In the genomic region with DNA sequence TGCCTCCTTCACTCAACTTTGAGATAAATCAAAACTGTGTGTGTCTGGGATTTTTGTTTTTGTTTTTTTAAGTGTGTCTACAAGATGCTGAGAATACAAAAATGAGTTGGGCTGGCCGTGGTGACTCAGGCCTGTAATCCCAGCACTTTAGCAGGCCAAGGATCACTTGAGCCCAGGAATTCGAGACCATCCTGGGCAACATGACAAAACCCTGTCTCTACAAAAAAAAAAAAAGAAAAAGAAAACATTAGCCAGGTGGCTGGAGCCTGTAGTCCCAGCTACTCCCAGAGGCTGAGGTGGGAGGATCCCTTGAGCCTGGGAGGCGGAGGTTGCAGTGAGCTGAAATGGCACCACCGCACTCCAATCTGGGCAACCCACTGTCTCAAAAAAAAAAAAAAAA, we compare ENCODE assay signal across 14 cellular contexts. TPM values are rescaled to one million over a fixed set of nuclear protein-coding genes. Genes with fewer than 3 reads are reported as not detected.
DNase-seq lines count a peak whose midpoint lies in the region; ATAC-seq and TF ChIP-seq lines count a peak whose summit lies in the region.
"Had no signal": no experiment of that assay in that cellular context is flagged by ENCODE, and none has a peak within 500 bp of the region (broad histone marks: within the 10 kb centered on the region; RNA-seq: fewer than 3 reads in every experiment).

No MANE protein-coding gene starts in this region.

- H3K4me3 ChIP-seq in GM23248 (no peak overlapping the region), PC-9 (no peak overlapping the region), gastrocnemius medialis (no peak overlapping the region)
- H3K4me3 ChIP-seq: lung, transverse colon had no signal

- H3K27me3 ChIP-seq in GM23248 (replicated peaks; ENCODE audit: insufficient read depth) (no peaks in the 10 kb centered on the region), PC-9 (ENCODE audit: insufficient read depth, low read depth) (no peaks in the 10 kb centered on the region), gastrocnemius medialis (no peaks in the 10 kb centered on the region)
- H3K27me3 ChIP-seq: transverse colon had no signal

- H3K9ac ChIP-seq in GM23248, result no peak overlapping the region

- H3K36me3 ChIP-seq in GM23248 (ENCODE audit: low read depth), result no peaks in the 10 kb centered on the region
- H3K36me3 ChIP-seq in PC-9 (ENCODE audit: low read depth), result no peaks in the 10 kb centered on the region
- H3K36me3 ChIP-seq in gastrocnemius medialis, result peaks cover 0 to 5% of the 10 kb centered on the region in 2 donors
- H3K36me3 ChIP-seq: transverse colon had no signal

- H3K9me2 ChIP-seq in GM23248 (ENCODE audit: insufficient read depth), result no peaks in the 10 kb centered on the region
- H3K9me2 ChIP-seq in PC-9 (ENCODE audit: insufficient read depth), result no peaks in the 10 kb centered on the region

- POLR2A ChIA-PET in PC-9 (lab: Charles Lee; ENCODE audit: unreplicated experiment), result no interaction called here

- no peak for TF ChIP-seq CTCF in PC-9 (conservative IDR thresholded peaks at IDR 0.05)
- no peak for TF ChIP-seq CTCF in gastrocnemius medialis (IDR thresholded peaks at IDR 0.05 in 4 of 5, conservative IDR thresholded peaks at IDR 0.05 in 1 of 5)

- peak overlapping the region; percentile 18 for H3K27ac ChIP-seq in GM23248
- 0 out of 2 replicates have a peak overlapping the region, but pooled peaks have one; percentile 32 for H3K27ac ChIP-seq in PC-9
- peak overlapping the region in 3 of 4 donors; percentile 7 to 56 (median 15) for H3K27ac ChIP-seq in gastrocnemius medialis

- WGBS in GM23248 (ENCODE audit: low coverage in 1 of 2, low lambda C conversion rate in 2 of 2, missing lambda C conversion rate in 2 of 2), 2 experiments, result 33 to 52% methylated on average over 4 of the region's 4 CpGs

- in situ Hi-C loops in GM23248 (cut with MboI) (no loop called here), gastrocnemius medialis (cut with MboI; ENCODE audit: low sequenced_read_pairs in 4 of 4) (no loop called here)

- no peak for TF ChIP-seq POLR2A in gastrocnemius medialis (IDR thresholded peaks at IDR 0.05)

- H3K79me2 ChIP-seq in GM23248 (ENCODE audit: insufficient read depth), result peaks cover 16% of the 10 kb centered on the region
- H3K79me2 ChIP-seq in PC-9 (ENCODE audit: low read depth), result no peaks in the 10 kb centered on the region

- peak; percentile 73 for DNase-seq in GM23248
- peak; percentile 41 to 69 for DNase-seq in PC-9
- DNase-seq in fibroblast of gingiva (ENCODE audit: low read depth), result peak; percentile 95
- DNase-seq in gastrocnemius medialis, result peak in 1 of 2 donors; percentile 52
- no peak for DNase-seq in COR-L47 (lab: John Stamatoyannopoulos, UW)
- DNase-seq in cortex of kidney (lab: John Stamatoyannopoulos, UW), result no peak
- DNase-seq: anterior cingulate cortex, NCI-H774, T-helper 2 cell, transverse colon had no signal

- H4K20me1 ChIP-seq in GM23248 (ENCODE audit: insufficient read depth) (no peaks in the 10 kb centered on the region), PC-9 (ENCODE audit: insufficient read depth) (no peaks in the 10 kb centered on the region)

- peaks cover 23% of the 10 kb centered on the region for H3K4me1 ChIP-seq in GM23248 (ENCODE audit: insufficient read depth)
- peaks cover 52% of the 10 kb centered on the region for H3K4me1 ChIP-seq in PC-9 (replicated peaks; ENCODE audit: insufficient read depth)
- peaks cover 11 to 17% of the 10 kb centered on the region in 2 donors for H3K4me1 ChIP-seq in gastrocnemius medialis

- CTCF ChIA-PET in PC-9 (lab: Charles Lee), result interaction anchor here (0.6 to 0.7 kb wide), 2 partner anchors 138 to 214 kb away, joined by 4 to 5 read pairs; no protein-coding TSS in a partner anchor

- H3K9me3 ChIP-seq in GM23248 (ENCODE audit: low read depth), result no peaks in the 10 kb centered on the region
- no peaks in the 10 kb centered on the region for H3K9me3 ChIP-seq in PC-9 (ENCODE audit: insufficient read depth, low read depth)
- H3K9me3 ChIP-seq in gastrocnemius medialis, result no peaks in the 10 kb centered on the region
- H3K9me3 ChIP-seq: transverse colon had no signal

- no TSS peak for BruUV-seq in PC-9 (replicated peaks; lab: Mats Ljungman, UMichigan)

- no peak overlapping the region for H2AFZ ChIP-seq in GM23248
- no peak overlapping the region for H2AFZ ChIP-seq in PC-9

- ATAC-seq in gastrocnemius medialis (peak; percentile 16 to 46), HG02870 (IDR thresholded peaks at IDR 0.05; ENCODE audit: unreplicated experiment) (no peak), HG02798 (IDR thresholded peaks at IDR 0.05; ENCODE audit: poor library complexity, unreplicated experiment) (no peak)
- ATAC-seq: esophagus mucosa had no signal

- intact Hi-C loops in PC-9 (cut with micrococcal nuclease; ENCODE audit: unreplicated experiment), result loop anchor here (5.0 kb wide), 1 partner anchor 223 kb away; no protein-coding TSS in a partner anchor
- intact Hi-C loops in gastrocnemius medialis (cut with DNase I; ENCODE audit: low total_unique reads), result no loop called here

- H3K4me2 ChIP-seq in GM23248 (ENCODE audit: unreplicated experiment) (no peak overlapping the region), PC-9 (no peak overlapping the region)

- H3F3A ChIP-seq in GM23248 (ENCODE audit: insufficient read depth), result peaks cover 20% of the 10 kb centered on the region
- H3F3A ChIP-seq in PC-9 (ENCODE audit: insufficient read depth, low read depth), result peaks cover 46% of the 10 kb centered on the region

RNA-seq across cellular contexts. Expression of a gene that starts 21.0 kb away (rescaled TPM):
- 416 and 500 TPM in 2 replicates for total RNA-seq in GM23248 (2014; rRNA removed; shearing (Covaris generic))
- polyA plus RNA-seq in GM23248 (2016; fragmentation: Nextera tagmentation; extraction: Ambion mirVana), result 369 and 370 TPM in 2 replicates
- total RNA-seq in PC-9 (2021), result 403 and 583 TPM in 2 replicates
- 100 to 1,000 TPM; 313 to 390 (median 349) TPM for total RNA-seq in gastrocnemius medialis

RNA-seq across cellular contexts. Expression of a gene that starts 21.5 kb away (rescaled TPM):
- 5.1 and 5.7 TPM in 2 replicates for total RNA-seq in GM23248 (2014; rRNA removed; shearing (Covaris generic))
- polyA plus RNA-seq in GM23248 (2016; fragmentation: Nextera tagmentation; extraction: Ambion mirVana), result 8.8 and 9.0 TPM in 2 replicates
- 13.9 and 19.2 TPM in 2 replicates for total RNA-seq in PC-9 (2021)
- total RNA-seq in gastrocnemius medialis, result 1 to 10 TPM; 2.8 to 3.9 (median 3.6) TPM

RNA-seq across cellular contexts. Expression of a gene that starts 37.8 kb away (rescaled TPM):
- total RNA-seq in GM23248 (2014; rRNA removed; shearing (Covaris generic)), result 2.5 and 3.5 TPM in 2 replicates
- 1.6 and 1.8 TPM in 2 replicates for polyA plus RNA-seq in GM23248 (2016; fragmentation: Nextera tagmentation; extraction: Ambion mirVana)
- total RNA-seq in PC-9 (2021) (9.0 and 13.3 TPM in 2 replicates), gastrocnemius medialis (1 to 10 TPM; 1.7 to 4.1 (median 2.2) TPM)

Comparison
In these comparisons a context has a peak if more than half of its experiments do, and no peak if none do; other contexts are left out.
1. DNase-seq: peak in GM23248 (single experiment), PC-9 (2 of 2) and fibroblast of gingiva (single experiment); none in COR-L47 (single experiment) and cortex of kidney (single experiment).
2. ATAC-seq: peak in gastrocnemius medialis (2 of 2); none in HG02870 (single experiment) and HG02798 (single experiment).
3. Peak in every context shown above with its lines, with median percentiles within 50 percentile points of each other: H3K27ac ChIP-seq.